Comparison of ENCODE assay signal across 8 cellular contexts in genomic region chr6:137866914-137867684, GRCh38. TPM values are rescaled to one million over a fixed set of nuclear protein-coding genes. Genes with fewer than 3 reads are reported as not detected.
DNase-seq lines count a peak whose midpoint lies in the region; ATAC-seq and TF ChIP-seq lines count a peak whose summit lies in the region.

Gene TNFAIP3, plus strand, starts transcription at chr6:137867259. Its CDS starts 3,969 bp downstream, at chr6:137871228.

- peak; percentile 75 for DNase-seq in NCI-H1048 (lab: John Stamatoyannopoulos, UW)
- peak; percentile 84 to 89 for DNase-seq in SW 1271 (lab: John Stamatoyannopoulos, UW)
- DNase-seq in activated naive CD8-positive, alpha-beta T cell treated with anti-CD3 and anti-CD28 coated beads, Interleukin-2, amount 50 U/mL, for 16 hours (ENCODE audit: low read depth, low spot score): peak; percentile 88
- peak; percentile 98 for DNase-seq in cardiac septum (ENCODE audit: low spot score)
- DNase-seq in posterior cingulate gyrus: peak; percentile 61 to 96 (median 76)
- DNase-seq in type B pancreatic cell (ENCODE audit: extremely low spot score, unreplicated experiment): peak; percentile 92

- intact Hi-C loops in cardiac septum (cut with DNase I): loop anchor here (1.0 to 10.0 kb wide), 3 partner anchors 77 to 238 kb away; partner anchors contain the start of gene PERP
- intact Hi-C loops in posterior cingulate gyrus (cut with DNase I): loop anchor here (1.0 to 5.0 kb wide), 2 partner anchors 65 to 159 kb away; no protein-coding TSS in a partner anchor

- H3K9me3 Mint-ChIP-seq in type B pancreatic cell: peaks cover 7% of the 10 kb centered on the region

- peak; percentile 68 for ATAC-seq in HG02610 (IDR thresholded peaks at IDR 0.05; ENCODE audit: unreplicated experiment)

- H3K27ac Mint-ChIP-seq in type B pancreatic cell: peak within 1 kb of the TSS; percentile 91

- H3K36me3 Mint-ChIP-seq in type B pancreatic cell: peaks cover 19% of the 10 kb centered on the region

- peaks cover 35% of the 10 kb centered on the region for H3K4me1 Mint-ChIP-seq in type B pancreatic cell (ENCODE audit: unreplicated experiment)

- H3K27me3 Mint-ChIP-seq in type B pancreatic cell: peaks cover 9% of the 10 kb centered on the region

- TF ChIP-seq CTCF in GM12873 (IDR thresholded peaks at IDR 0.05; ENCODE audit: insufficient read depth, low read depth, low read length, missing control alignments): peak; percentile 68
- peak; percentile 93 for TF ChIP-seq CTCF in type B pancreatic cell (conservative IDR thresholded peaks at IDR 0.05)

- H3K4me3 Mint-ChIP-seq in type B pancreatic cell: peak within 1 kb of the TSS; percentile 93

RNA-seq across cellular contexts. Expression of gene TNFAIP3, which starts in this region (rescaled TPM):
- total RNA-seq in cardiac septum (7.9 TPM), type B pancreatic cell (ENCODE audit: low replicate concordance) (15.2 and 54.4 TPM in 2 replicates)

Comparison
In these comparisons a context has a peak if more than half of its experiments do, and no peak if none do; other contexts are left out.
1. Peak in every context shown above with its lines: DNase-seq and ATAC-seq.